In genomic region chr9:128321879-128322341, GRCh38 we compare ENCODE assay signal across 7 cellular contexts. TPM values are rescaled to one million over a fixed set of nuclear protein-coding genes. Genes with fewer than 3 reads are reported as not detected.
DNase-seq lines count a peak whose midpoint lies in the region; ATAC-seq and TF ChIP-seq lines count a peak whose summit lies in the region.

No MANE protein-coding gene starts in this region.

- intact Hi-C loops in adrenal gland (cut with DNase I) = no loop called here
- intact Hi-C loops in lower leg skin (cut with DNase I; ENCODE audit: low total_unique reads) = no loop called here
- intact Hi-C loops in vagina (cut with DNase I) = no loop called here

- no peak for DNase-seq in adrenal gland
- no peak for DNase-seq in lower leg skin (ENCODE audit: low spot score in 2 of 2)
- no peak for DNase-seq in vagina (ENCODE audit: extremely low spot score in 2 of 2)
- no peak for DNase-seq in NK-92 treated with Interleukin-12 subunit alpha and Interleukin-12 subunit beta, amount 100 ng/mL, for 24 hours (lab: John Stamatoyannopoulos, UW)
- DNase-seq in NCI-H526 treated with DMSO at 0.1 percent for 48 hours (lab: John Stamatoyannopoulos, UW) = no peak

- H3K27ac ChIP-seq in adrenal gland = peak overlapping the region in 1 of 5 donors; percentile 96
- H3K27ac ChIP-seq in vagina = peak overlapping the region; percentile 90

- 1 to 3% (median 2%) methylated on average over 16 of the region's 16 CpGs for WGBS in adrenal gland, 4 donors
- WGBS in lower leg skin, 2 donors = 2% methylated on average over 16 of the region's 16 CpGs

- H3K36me3 ChIP-seq in adrenal gland (replicated peaks in 1 of 2) (peaks cover 0 to 35% of the 10 kb centered on the region in 2 donors), vagina (peaks cover 0 to 27% of the 10 kb centered on the region in 2 donors)

- H3K4me3 ChIP-seq in adrenal gland = peak overlapping the region in 3 of 4 donors; percentile 71 to 85 (median 74)
- H3K4me3 ChIP-seq in lower leg skin (ENCODE audit: low read depth, poor library complexity, severe bottlenecking) = peak overlapping the region; percentile 91
- peak overlapping the region; percentile 78 to 80 for H3K4me3 ChIP-seq in vagina

- H3K4me1 ChIP-seq in adrenal gland (replicated peaks in 1 of 2) (peaks cover 17 to 22% of the 10 kb centered on the region in 2 donors), vagina (peaks cover 40% of the 10 kb centered on the region)

- TF ChIP-seq POLR2A in adrenal gland (IDR thresholded peaks at IDR 0.05) (no peak), lower leg skin (IDR thresholded peaks at IDR 0.05) (no peak), vagina (IDR thresholded peaks at IDR 0.05) (no peak)

- no peaks in the 10 kb centered on the region for H3K9me3 ChIP-seq in adrenal gland (replicated peaks in 1 of 3)
- H3K9me3 ChIP-seq in vagina = no peaks in the 10 kb centered on the region

- H3K27me3 ChIP-seq in adrenal gland = no peaks in the 10 kb centered on the region
- H3K27me3 ChIP-seq in vagina = no peaks in the 10 kb centered on the region

- TF ChIP-seq CTCF in adrenal gland (IDR thresholded peaks at IDR 0.05) (no peak), lower leg skin (IDR thresholded peaks at IDR 0.05) (no peak), vagina (IDR thresholded peaks at IDR 0.05) (no peak)

- ATAC-seq in GM19043 (IDR thresholded peaks at IDR 0.05; ENCODE audit: low read depth, unreplicated experiment) = peak; percentile 13
- ATAC-seq in HG03060 (IDR thresholded peaks at IDR 0.05; ENCODE audit: low read depth, unreplicated experiment) = peak; percentile 13

RNA-seq across cellular contexts. Expression of gene TRUB2, which starts 0.3 kb away (rescaled TPM):
- 10 to 100 TPM; 15.0 to 57.4 (median 33.7) TPM for total RNA-seq in adrenal gland
- 10 to 100 TPM; 20.7 to 55.2 (median 23.7) TPM for polyA plus RNA-seq in adrenal gland
- 10 to 100 TPM; 10.8 to 13.9 (median 11.5) TPM for total RNA-seq in lower leg skin
- 11.3 TPM for total RNA-seq in vagina

RNA-seq across cellular contexts. Expression of gene COQ4, which starts 0.7 kb away (rescaled TPM):
- total RNA-seq in adrenal gland (10 to 100 TPM; 47.3 to 96.8 (median 66.7) TPM), lower leg skin (100 to 1,000 TPM in 2 of 4 donors, 10 to 100 TPM in 2; 80.4 to 120 (median 99.4) TPM), vagina (42.0 TPM)
- 100 to 1,000 TPM in 2 of 3 donors, 10 to 100 TPM in 1; 35.8 to 111 (median 109) TPM for polyA plus RNA-seq in adrenal gland

RNA-seq across cellular contexts. Expression of gene SLC27A4, which starts 18.4 kb away (rescaled TPM):
- total RNA-seq in adrenal gland (10 to 100 TPM; 15.9 to 30.3 (median 20.7) TPM), lower leg skin (100 to 1,000 TPM in 1 of 4 donors, 10 to 100 TPM in 3; 64.7 to 105 (median 73.3) TPM), vagina (28.0 TPM)
- 10 to 100 TPM in 2 of 3 donors, 1 to 10 TPM in 1; 9.9 to 40.0 (median 21.3) TPM for polyA plus RNA-seq in adrenal gland

RNA-seq across cellular contexts. Expression of gene SWI5, which starts 45.8 kb away (rescaled TPM):
- total RNA-seq in adrenal gland = 10 to 100 TPM; 17.7 to 58.9 (median 26.2) TPM
- 10 to 100 TPM; 20.2 to 30.1 (median 25.0) TPM for polyA plus RNA-seq in adrenal gland
- total RNA-seq in lower leg skin = 10 to 100 TPM; 12.3 to 31.1 (median 24.8) TPM
- 42.7 TPM for total RNA-seq in vagina

RNA-seq across cellular contexts. Expression of gene GOLGA2, which starts 46.1 kb away (rescaled TPM):
- total RNA-seq in adrenal gland (10 to 100 TPM; 35.8 to 92.8 (median 81.3) TPM), lower leg skin (100 to 1,000 TPM in 3 of 4 donors, 10 to 100 TPM in 1; 81.8 to 123 (median 116) TPM), vagina (84.5 TPM)
- 100 to 1,000 TPM in 2 of 3 donors, 10 to 100 TPM in 1; 87.7 to 221 (median 124) TPM for polyA plus RNA-seq in adrenal gland
